In the genomic region with DNA sequence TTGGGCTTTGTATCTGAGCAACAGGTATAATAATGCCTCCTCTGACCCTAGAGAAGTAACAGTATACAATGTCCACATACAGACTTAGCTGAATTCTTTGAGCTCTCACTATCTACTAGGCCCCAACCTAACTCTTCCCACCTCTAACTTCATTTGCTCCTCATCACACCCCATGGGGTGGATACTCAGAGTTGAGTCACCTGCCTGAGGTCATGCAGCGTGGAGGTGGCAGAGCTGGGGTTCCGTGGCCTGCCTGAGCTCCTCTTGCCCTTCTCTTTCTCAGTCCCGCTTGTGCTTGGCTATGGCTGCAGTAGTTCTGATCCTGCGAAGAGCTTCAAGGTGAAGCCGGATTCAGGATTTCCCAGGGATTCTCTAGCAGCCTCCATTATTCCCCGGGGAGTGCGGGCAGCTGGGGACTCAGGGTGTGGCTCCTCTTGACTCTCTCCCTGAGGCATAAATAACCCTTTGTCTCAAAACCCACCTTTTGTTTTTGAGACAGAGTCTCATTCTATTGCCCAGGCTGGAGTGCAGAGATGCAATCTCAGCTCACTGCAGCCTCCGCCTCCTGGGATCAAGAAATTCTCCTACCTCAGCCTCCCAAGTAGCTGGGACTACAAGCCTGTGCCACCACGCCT, we compare ENCODE assay signal across 24 cellular contexts. TPM values are rescaled to one million over a fixed set of nuclear protein-coding genes. Genes with fewer than 3 reads are reported as not detected.
A peak's percentile ranks its signal among the peaks of the same experiment; 100 is the strongest.
DNase-seq lines count a peak whose midpoint lies in the region; ATAC-seq and TF ChIP-seq lines count a peak whose summit lies in the region.
"Had no signal": no experiment of that assay in that cellular context is flagged by ENCODE, and none has a peak within 500 bp of the region (broad histone marks: within the 10 kb centered on the region; RNA-seq: fewer than 3 reads in every experiment).

No MANE protein-coding gene starts in this region.

- H3K4me1 Mint-ChIP-seq in progenitor cell of endocrine pancreas (ENCODE audit: low read depth): peaks cover 2% of the 10 kb centered on the region
- no peaks in the 10 kb centered on the region for H3K4me1 Mint-ChIP-seq in activated CD8-positive, alpha-beta T cell treated with anti-CD3 and anti-CD28 coated beads for 36 hours (ENCODE audit: low read depth)
- H3K4me1 Mint-ChIP-seq: activated naive CD4-positive, alpha-beta T cell treated with anti-CD3 and anti-CD28 coated beads, Interleukin-2, amount 50 U/mL, for 24 hours; activated T-helper 17 cell treated with anti-CD3 and anti-CD28 coated beads, Interleukin-2, amount 50 U/mL, for 72 hours; B cell; IgD-negative memory B cell; WTC11 had no signal

- no peak for TF ChIP-seq CTCF in progenitor cell of endocrine pancreas (IDR thresholded peaks at IDR 0.05; ENCODE audit: unreplicated experiment)
- no peak for TF ChIP-seq CTCF in activated CD8-positive, alpha-beta T cell treated with anti-CD3 and anti-CD28 coated beads for 36 hours (IDR thresholded peaks at IDR 0.05)

- H3K27me3 Mint-ChIP-seq in progenitor cell of endocrine pancreas: peaks cover 29% of the 10 kb centered on the region
- no peaks in the 10 kb centered on the region for H3K27me3 Mint-ChIP-seq in activated CD8-positive, alpha-beta T cell treated with anti-CD3 and anti-CD28 coated beads for 36 hours

- POLR2A ChIA-PET in activated CD8-positive, alpha-beta T cell treated with anti-CD3 and anti-CD28 coated beads for 36 hours (lab: Charles Lee): no interaction called here

- no peaks in the 10 kb centered on the region for H3K36me3 Mint-ChIP-seq in progenitor cell of endocrine pancreas (ENCODE audit: insufficient read depth)
- H3K36me3 Mint-ChIP-seq in activated CD8-positive, alpha-beta T cell treated with anti-CD3 and anti-CD28 coated beads for 36 hours (ENCODE audit: low read depth): no peaks in the 10 kb centered on the region
- H3K36me3 Mint-ChIP-seq: activated naive CD4-positive, alpha-beta T cell treated with anti-CD3 and anti-CD28 coated beads, Interleukin-2, amount 50 U/mL, for 24 hours; type B pancreatic cell; WTC11 had no signal

- CTCF ChIA-PET in activated CD8-positive, alpha-beta T cell treated with anti-CD3 and anti-CD28 coated beads for 36 hours (lab: Charles Lee): no interaction called here

- intact Hi-C loops in activated CD8-positive, alpha-beta T cell treated with anti-CD3 and anti-CD28 coated beads for 36 hours (cut with micrococcal nuclease): no loop called here

- peak overlapping the region; percentile 29 for H3K27ac Mint-ChIP-seq in progenitor cell of endocrine pancreas
- no peak overlapping the region for H3K27ac Mint-ChIP-seq in activated CD8-positive, alpha-beta T cell treated with anti-CD3 and anti-CD28 coated beads for 36 hours
- H3K27ac Mint-ChIP-seq: activated naive CD4-positive, alpha-beta T cell treated with anti-CD3 and anti-CD28 coated beads, Interleukin-2, amount 50 U/mL, for 24 hours; activated T-helper 17 cell treated with anti-CD3 and anti-CD28 coated beads, Interleukin-2, amount 50 U/mL, for 72 hours; B cell; nephron progenitor cell; type B pancreatic cell; WTC11 had no signal

- peak; percentile 9 for DNase-seq in NCI-H2107 treated with DMSO at 0.1 percent for 48 hours (lab: John Stamatoyannopoulos, UW; ENCODE audit: unreplicated experiment)
- no peak for DNase-seq in NCI-H2107 (lab: John Stamatoyannopoulos, UW)
- DNase-seq in NCI-H187 (lab: John Stamatoyannopoulos, UW): peak; percentile 40 to 64
- DNase-seq in RKO (ENCODE audit: low spot score): peak; percentile 5
- DNase-seq in progenitor cell of endocrine pancreas (ENCODE audit: low spot score, unreplicated experiment): no peak
- no peak for DNase-seq in activated CD8-positive, alpha-beta T cell treated with anti-CD3 and anti-CD28 coated beads for 36 hours
- DNase-seq: DMS79 treated with DMSO at 0.1 percent for 48 hours, HCEC 1CT, left ventricle myocardium superior, NCI-H1694, NCI-H446 treated with DMSO at 0.1 percent for 48 hours, nephron progenitor cell, ovary had no signal

- H3K9me3 Mint-ChIP-seq in progenitor cell of endocrine pancreas (ENCODE audit: low read depth): no peaks in the 10 kb centered on the region
- no peaks in the 10 kb centered on the region for H3K9me3 Mint-ChIP-seq in activated CD8-positive, alpha-beta T cell treated with anti-CD3 and anti-CD28 coated beads for 36 hours
- H3K9me3 Mint-ChIP-seq: activated naive CD4-positive, alpha-beta T cell treated with anti-CD3 and anti-CD28 coated beads, Interleukin-2, amount 50 U/mL, for 24 hours; activated T-helper 17 cell treated with anti-CD3 and anti-CD28 coated beads, Interleukin-2, amount 50 U/mL, for 72 hours; IgD-negative memory B cell; type B pancreatic cell had no signal

- no peak for ATAC-seq in GM21360 (IDR thresholded peaks at IDR 0.05; ENCODE audit: unreplicated experiment)
- ATAC-seq in activated CD8-positive, alpha-beta T cell treated with anti-CD3 and anti-CD28 coated beads for 36 hours: no peak
- ATAC-seq in GM21529 (IDR thresholded peaks at IDR 0.05; ENCODE audit: unreplicated experiment): no peak
- ATAC-seq: activated T-helper 17 cell treated with anti-CD3 and anti-CD28 coated beads, Interleukin-2, amount 50 U/mL, for 72 hours; left ventricle myocardium superior; WTC11 had no signal

- no peak overlapping the region for H3K4me3 Mint-ChIP-seq in progenitor cell of endocrine pancreas (ENCODE audit: low read depth)
- H3K4me3 Mint-ChIP-seq in activated CD8-positive, alpha-beta T cell treated with anti-CD3 and anti-CD28 coated beads for 36 hours: no peak overlapping the region
- H3K4me3 Mint-ChIP-seq: activated naive CD4-positive, alpha-beta T cell treated with anti-CD3 and anti-CD28 coated beads, Interleukin-2, amount 50 U/mL, for 24 hours; activated T-helper 17 cell treated with anti-CD3 and anti-CD28 coated beads, Interleukin-2, amount 50 U/mL, for 72 hours; B cell; IgD-negative memory B cell; nephron progenitor cell; type B pancreatic cell; WTC11 had no signal

RNA-seq across cellular contexts. Expression of a gene that starts 29.9 kb away (rescaled TPM):
- not detected in 2 replicates for total RNA-seq in progenitor cell of endocrine pancreas
- total RNA-seq in activated CD8-positive, alpha-beta T cell treated with anti-CD3 and anti-CD28 coated beads for 36 hours: not detected
- total RNA-seq: B cell, cardiac muscle cell, left ventricle myocardium superior, mononuclear cell, ovary, subcutaneous adipose tissue had no signal

Comparison
In these comparisons a context has a peak if more than half of its experiments do, and no peak if none do; other contexts are left out.
1. DNase-seq: peak in NCI-H2107 treated with DMSO at 0.1 percent for 48 hours (single experiment), NCI-H187 (2 of 2) and RKO (single experiment); none in NCI-H2107 (single experiment), progenitor cell of endocrine pancreas (single experiment) and activated CD8-positive, alpha-beta T cell treated with anti-CD3 and anti-CD28 coated beads for 36 hours (single experiment).